ENCODE assay signal across 29 cellular contexts in genomic region chr7:90689256-90689655, GRCh38.
"Had no signal": no experiment of that assay in that cellular context is flagged by ENCODE, and none has a peak within 500 bp of the region (broad histone marks: within the 10 kb centered on the region; RNA-seq: fewer than 3 reads in every experiment).

No MANE protein-coding gene starts in this region.

- H3K4me1 Mint-ChIP-seq: activated naive CD8-positive, alpha-beta T cell treated with anti-CD3 and anti-CD28 coated beads, Interleukin-2, amount 10 ng/mL, durations not matched to agents 7 days and 5 days; natural killer cell; stimulated activated naive CD8-positive, alpha-beta T cell treated with anti-CD3 and anti-CD28 coated beads, Interleukin-15, amount 100 ng/mL, for 72 hours had no signal

- H3K36me3 ChIP-seq: brain microvascular endothelial cell, gastrocnemius medialis, left ventricle myocardium inferior, right lobe of liver, upper lobe of left lung, WERI-Rb-1 had no signal

- H3K4me3 Mint-ChIP-seq: activated naive CD4-positive, alpha-beta T cell treated with anti-CD3 and anti-CD28 coated beads for 36 hours; activated naive CD8-positive, alpha-beta T cell treated with anti-CD3 and anti-CD28 coated beads, Interleukin-2, amount 10 ng/mL, durations not matched to agents 7 days and 5 days; activated T-helper 1 cell treated with anti-CD3 and anti-CD28 coated beads, Interleukin-12 subunit alpha, Interleukin-12 subunit beta, Interleukin-2, Interleukin-4 antibody, amounts not matched to agents 30 ng/mL and 10 ng/mL and 1 ng/mL, durations not matched to agents 14 hours and 24 hours and 36 hours; effector memory CD8-positive, alpha-beta T cell; natural killer cell; stimulated activated naive CD8-positive, alpha-beta T cell treated with anti-CD3 and anti-CD28 coated beads, Interleukin-15, amount 100 ng/mL, for 72 hours had no signal

- DNase-seq: activated CD4-positive, alpha-beta T cell treated with anti-CD3 and anti-CD28 coated beads for 48 hours; activated CD4-positive, alpha-beta T cell treated with anti-CD3 and anti-CD28 coated beads, Interleukin-2, amount 50 U/mL, for 48 hours; activated CD8-positive, alpha-beta memory T cell treated with anti-CD3 and anti-CD28 coated beads for 24 hours; activated effector memory CD4-positive, alpha-beta T cell treated with anti-CD3 and anti-CD28 coated beads, Interleukin-2, amount 50 U/mL, for 16 hours; activated naive CD4-positive, alpha-beta T cell treated with anti-CD3 and anti-CD28 coated beads for 36 hours; activated naive CD8-positive, alpha-beta T cell treated with anti-CD3 and anti-CD28 coated beads, Interleukin-2, amount 10 ng/mL, durations not matched to agents 7 days and 5 days; brain microvascular endothelial cell; caudate nucleus; cortex of kidney; effector memory CD8-positive, alpha-beta T cell; erythroblast; gastrocnemius medialis; glutamatergic neuron; islet precursor cell; left ventricle myocardium inferior; mesendoderm; natural killer cell; right lobe of liver; stimulated activated CD4-positive, alpha-beta T cell treated with anti-CD3 and anti-CD28 coated beads, Interleukin-12 subunit alpha, Interleukin-12 subunit beta, amount 100 ng/mL, for 4 hours; stimulated activated CD4-positive, alpha-beta T cell treated with anti-CD3 and anti-CD28 coated beads, Interleukin-4, amount 100 ng/mL, for 1 hour; stimulated activated naive CD8-positive, alpha-beta T cell treated with anti-CD3 and anti-CD28 coated beads, Interleukin-15, amount 100 ng/mL, for 72 hours; T-helper 9 cell; upper lobe of left lung; WERI-Rb-1 had no signal

- H3K27ac Mint-ChIP-seq: activated naive CD4-positive, alpha-beta T cell treated with anti-CD3 and anti-CD28 coated beads for 36 hours; activated naive CD8-positive, alpha-beta T cell treated with anti-CD3 and anti-CD28 coated beads, Interleukin-2, amount 10 ng/mL, durations not matched to agents 7 days and 5 days; activated T-helper 1 cell treated with anti-CD3 and anti-CD28 coated beads, Interleukin-12 subunit alpha, Interleukin-12 subunit beta, Interleukin-2, Interleukin-4 antibody, amounts not matched to agents 30 ng/mL and 10 ng/mL and 1 ng/mL, durations not matched to agents 14 hours and 24 hours and 36 hours; effector memory CD8-positive, alpha-beta T cell; natural killer cell; stimulated activated naive CD8-positive, alpha-beta T cell treated with anti-CD3 and anti-CD28 coated beads, Interleukin-15, amount 100 ng/mL, for 72 hours had no signal

- H3K4me1 ChIP-seq: right lobe of liver had no signal

- H3K9me3 ChIP-seq: gastrocnemius medialis, left ventricle myocardium inferior, right lobe of liver, upper lobe of left lung had no signal

- H3K27me3 Mint-ChIP-seq: activated naive CD8-positive, alpha-beta T cell treated with anti-CD3 and anti-CD28 coated beads, Interleukin-2, amount 10 ng/mL, durations not matched to agents 7 days and 5 days; effector memory CD8-positive, alpha-beta T cell had no signal

- H3K27ac ChIP-seq: brain microvascular endothelial cell, gastrocnemius medialis, hepatocyte, left ventricle myocardium inferior, right lobe of liver, skin epidermis, upper lobe of left lung, WERI-Rb-1 had no signal

- H3K9me3 Mint-ChIP-seq: activated naive CD4-positive, alpha-beta T cell treated with anti-CD3 and anti-CD28 coated beads for 36 hours; activated naive CD8-positive, alpha-beta T cell treated with anti-CD3 and anti-CD28 coated beads, Interleukin-2, amount 10 ng/mL, durations not matched to agents 7 days and 5 days; activated T-helper 1 cell treated with anti-CD3 and anti-CD28 coated beads, Interleukin-12 subunit alpha, Interleukin-12 subunit beta, Interleukin-2, Interleukin-4 antibody, amounts not matched to agents 30 ng/mL and 10 ng/mL and 1 ng/mL, durations not matched to agents 14 hours and 24 hours and 36 hours; stimulated activated naive CD8-positive, alpha-beta T cell treated with anti-CD3 and anti-CD28 coated beads, Interleukin-15, amount 100 ng/mL, for 72 hours had no signal

- H3K36me3 Mint-ChIP-seq: activated naive CD8-positive, alpha-beta T cell treated with anti-CD3 and anti-CD28 coated beads, Interleukin-2, amount 10 ng/mL, durations not matched to agents 7 days and 5 days; natural killer cell had no signal

- H3K4me3 ChIP-seq: gastrocnemius medialis, hepatocyte, left ventricle myocardium inferior, lung, right lobe of liver, skin epidermis, upper lobe of left lung had no signal

- H3K27me3 ChIP-seq: brain microvascular endothelial cell, gastrocnemius medialis, hepatocyte, right lobe of liver, upper lobe of left lung had no signal

- ATAC-seq: activated CD4-positive, CD25-positive, alpha-beta regulatory T cell treated with anti-CD3 and anti-CD28 coated beads, Interleukin-2, amount 50 U/mL, for 24 hours; effector memory CD8-positive, alpha-beta T cell; gastrocnemius medialis; natural killer cell; right lobe of liver; stimulated activated naive CD8-positive, alpha-beta T cell treated with anti-CD3 and anti-CD28 coated beads, Interleukin-15, amount 100 ng/mL, for 72 hours had no signal
